15 cellular contexts compared by ENCODE assay signal in genomic region chr2:96152301-96153165, GRCh38. TPM values are rescaled to one million over a fixed set of nuclear protein-coding genes. Genes with fewer than 3 reads are reported as not detected.
A peak's percentile ranks its signal among the peaks of the same experiment; 100 is the strongest.
DNase-seq lines count a peak whose midpoint lies in the region; ATAC-seq and TF ChIP-seq lines count a peak whose summit lies in the region.
"Had no signal": no experiment of that assay in that cellular context is flagged by ENCODE, and none has a peak within 500 bp of the region (broad histone marks: within the 10 kb centered on the region; RNA-seq: fewer than 3 reads in every experiment).

No MANE protein-coding gene starts in this region.

- H4K20me1 ChIP-seq in OCI-LY7 (ENCODE audit: insufficient read depth, low read length) (no peaks in the 10 kb centered on the region), hepatocyte (ENCODE audit: insufficient read depth, poor library complexity, severe bottlenecking) (no peaks in the 10 kb centered on the region)

- BruUV-seq in OCI-LY7 (replicated peaks; lab: Mats Ljungman, UMichigan), result no TSS peak

- CTCF ChIA-PET in OCI-LY7 (lab: Charles Lee; ENCODE audit: unreplicated experiment), result no interaction called here

- no peak for ATAC-seq in activated naive CD8-positive, alpha-beta T cell treated with anti-CD3 and anti-CD28 coated beads, Interleukin-2, amount 10 ng/mL, durations not matched to agents 7 days and 5 days (ENCODE audit: low read depth)
- no peak for ATAC-seq in stimulated activated naive CD8-positive, alpha-beta T cell treated with anti-CD3 and anti-CD28 coated beads, Interleukin-15, amount 100 ng/mL, for 72 hours
- no peak for ATAC-seq in GM18867 (IDR thresholded peaks at IDR 0.05; ENCODE audit: unreplicated experiment)
- no peak for ATAC-seq in HG02884 (IDR thresholded peaks at IDR 0.05; ENCODE audit: unreplicated experiment)
- ATAC-seq: mucosa of descending colon had no signal

- H3K4me3 ChIP-seq in OCI-LY7 (ENCODE audit: low read depth, low read length, poor library complexity, severe bottlenecking), result no peak overlapping the region
- no peak overlapping the region for H3K4me3 ChIP-seq in hepatocyte
- H3K4me3 ChIP-seq: mucosa of descending colon had no signal

- no peaks in the 10 kb centered on the region for H3K27me3 ChIP-seq in hepatocyte
- H3K27me3 ChIP-seq: brain microvascular endothelial cell had no signal

- intact Hi-C loops in OCI-LY7 (cut with micrococcal nuclease; ENCODE audit: unreplicated experiment), result no loop called here

- H3K9me2 ChIP-seq in OCI-LY7 (ENCODE audit: insufficient read depth, low read length) (no peaks in the 10 kb centered on the region), hepatocyte (replicated peaks; ENCODE audit: insufficient read depth) (no peaks in the 10 kb centered on the region)

- peak overlapping the region; percentile 31; the same call in 1 of the 2 replicates for H2AFZ ChIP-seq in OCI-LY7 (ENCODE audit: low read length)
- no peak overlapping the region for H2AFZ ChIP-seq in hepatocyte

- H3K4me1 Mint-ChIP-seq in activated naive CD8-positive, alpha-beta T cell treated with anti-CD3 and anti-CD28 coated beads, Interleukin-2, amount 10 ng/mL, durations not matched to agents 7 days and 5 days, result peaks cover 58% of the 10 kb centered on the region
- H3K4me1 Mint-ChIP-seq in activated naive CD8-positive, alpha-beta T cell treated with anti-CD3 and anti-CD28 coated beads for 36 hours, result peaks cover 85% of the 10 kb centered on the region
- peaks cover 100% of the 10 kb centered on the region for H3K4me1 Mint-ChIP-seq in stimulated activated naive CD8-positive, alpha-beta T cell treated with anti-CD3 and anti-CD28 coated beads, Interleukin-15, amount 100 ng/mL, for 72 hours

- no peaks in the 10 kb centered on the region for H3K36me3 ChIP-seq in OCI-LY7 (ENCODE audit: insufficient read depth, low read length)
- no peaks in the 10 kb centered on the region for H3K36me3 ChIP-seq in hepatocyte (replicated peaks; ENCODE audit: insufficient read depth, low read depth)
- H3K36me3 ChIP-seq: brain microvascular endothelial cell had no signal

- H3K9me3 Mint-ChIP-seq in activated naive CD8-positive, alpha-beta T cell treated with anti-CD3 and anti-CD28 coated beads, Interleukin-2, amount 10 ng/mL, durations not matched to agents 7 days and 5 days, result no peaks in the 10 kb centered on the region
- no peaks in the 10 kb centered on the region for H3K9me3 Mint-ChIP-seq in activated naive CD8-positive, alpha-beta T cell treated with anti-CD3 and anti-CD28 coated beads for 36 hours
- no peaks in the 10 kb centered on the region for H3K9me3 Mint-ChIP-seq in stimulated activated naive CD8-positive, alpha-beta T cell treated with anti-CD3 and anti-CD28 coated beads, Interleukin-15, amount 100 ng/mL, for 72 hours

- 73% methylated on average over 10 of the region's 13 CpGs for WGBS in hepatocyte (ENCODE audit: low lambda C conversion rate, missing lambda C conversion rate)

- H3K4me1 ChIP-seq in OCI-LY7 (ENCODE audit: insufficient read depth, low read length, poor library complexity, severe bottlenecking), result peaks cover 92% of the 10 kb centered on the region
- H3K4me1 ChIP-seq in hepatocyte (ENCODE audit: insufficient read depth), result peaks cover 12% of the 10 kb centered on the region

- TF ChIP-seq CTCF in OCI-LY7 (conservative IDR thresholded peaks at IDR 0.05; ENCODE audit: low read length) (no peak), hepatocyte (IDR thresholded peaks at IDR 0.05; ENCODE audit: poor library complexity) (no peak)

- no peaks in the 10 kb centered on the region for H3K79me2 ChIP-seq in OCI-LY7 (ENCODE audit: insufficient read depth, low read depth, low read length)
- no peaks in the 10 kb centered on the region for H3K79me2 ChIP-seq in hepatocyte

- H3K4me2 ChIP-seq in OCI-LY7 (ENCODE audit: low read length), result peak overlapping the region; percentile 44
- H3K4me2 ChIP-seq in hepatocyte, result no peak overlapping the region

- H3K27ac Mint-ChIP-seq in activated naive CD8-positive, alpha-beta T cell treated with anti-CD3 and anti-CD28 coated beads, Interleukin-2, amount 10 ng/mL, durations not matched to agents 7 days and 5 days, result peak overlapping the region; percentile 54
- no peak overlapping the region for H3K27ac Mint-ChIP-seq in activated naive CD8-positive, alpha-beta T cell treated with anti-CD3 and anti-CD28 coated beads for 36 hours
- H3K27ac Mint-ChIP-seq in stimulated activated naive CD8-positive, alpha-beta T cell treated with anti-CD3 and anti-CD28 coated beads, Interleukin-15, amount 100 ng/mL, for 72 hours, result peak overlapping the region in 1 of 2 donors; percentile 9

- H3K27ac ChIP-seq in OCI-LY7 (ENCODE audit: low read depth, low read length, poor library complexity, severe bottlenecking) (peak overlapping the region; percentile 10), hepatocyte (no peak overlapping the region)
- H3K27ac ChIP-seq: brain microvascular endothelial cell had no signal

- no peaks in the 10 kb centered on the region for H3K36me3 Mint-ChIP-seq in activated naive CD8-positive, alpha-beta T cell treated with anti-CD3 and anti-CD28 coated beads, Interleukin-2, amount 10 ng/mL, durations not matched to agents 7 days and 5 days
- H3K36me3 Mint-ChIP-seq in activated naive CD8-positive, alpha-beta T cell treated with anti-CD3 and anti-CD28 coated beads for 36 hours, result no peaks in the 10 kb centered on the region

- peaks cover 6% of the 10 kb centered on the region for H3K27me3 Mint-ChIP-seq in activated naive CD8-positive, alpha-beta T cell treated with anti-CD3 and anti-CD28 coated beads, Interleukin-2, amount 10 ng/mL, durations not matched to agents 7 days and 5 days
- H3K27me3 Mint-ChIP-seq in activated naive CD8-positive, alpha-beta T cell treated with anti-CD3 and anti-CD28 coated beads for 36 hours, result no peaks in the 10 kb centered on the region
- H3K27me3 Mint-ChIP-seq in stimulated activated naive CD8-positive, alpha-beta T cell treated with anti-CD3 and anti-CD28 coated beads, Interleukin-15, amount 100 ng/mL, for 72 hours, result no peaks in the 10 kb centered on the region

- POLR2A ChIA-PET in activated naive CD8-positive, alpha-beta T cell treated with anti-CD3 and anti-CD28 coated beads, Interleukin-2, amount 10 ng/mL, durations not matched to agents 7 days and 5 days (lab: Charles Lee), result interaction anchor here (3.8 kb wide), 1 partner anchor 11 kb away, joined by 15 read pairs; no protein-coding TSS in a partner anchor
- POLR2A ChIA-PET in OCI-LY7 (lab: Charles Lee), result interaction anchor here (0.6 to 2.1 kb wide), 5 partner anchors 11 to 66 kb away, joined by 3 to 10 read pairs (median 4); partner anchors contain the start of gene STARD7

- H3K9me3 ChIP-seq in OCI-LY7 (ENCODE audit: low read length) (no peaks in the 10 kb centered on the region), hepatocyte (ENCODE audit: low read depth) (no peaks in the 10 kb centered on the region)
- H3K9me3 ChIP-seq: mucosa of descending colon had no signal

- H3K4me3 Mint-ChIP-seq in activated naive CD8-positive, alpha-beta T cell treated with anti-CD3 and anti-CD28 coated beads, Interleukin-2, amount 10 ng/mL, durations not matched to agents 7 days and 5 days, result no peak overlapping the region
- H3K4me3 Mint-ChIP-seq in activated naive CD8-positive, alpha-beta T cell treated with anti-CD3 and anti-CD28 coated beads for 36 hours, result no peak overlapping the region
- H3K4me3 Mint-ChIP-seq in stimulated activated naive CD8-positive, alpha-beta T cell treated with anti-CD3 and anti-CD28 coated beads, Interleukin-15, amount 100 ng/mL, for 72 hours, result peak overlapping the region in 1 of 2 donors; percentile 24

- DNase-seq in activated naive CD8-positive, alpha-beta T cell treated with anti-CD3 and anti-CD28 coated beads, Interleukin-2, amount 10 ng/mL, durations not matched to agents 7 days and 5 days, result no peak
- no peak for DNase-seq in activated naive CD8-positive, alpha-beta T cell treated with anti-CD3 and anti-CD28 coated beads for 36 hours
- DNase-seq in OCI-LY7 (ENCODE audit: low spot score) (peak; percentile 35), hepatocyte (ENCODE audit: low spot score) (peak; percentile 5), NCI-H446 treated with DMSO at 0.1 percent for 48 hours (lab: John Stamatoyannopoulos, UW) (no peak)
- peak; percentile 2 to 11 for DNase-seq in stimulated activated naive CD8-positive, alpha-beta T cell treated with anti-CD3 and anti-CD28 coated beads, Interleukin-15, amount 100 ng/mL, for 72 hours
- DNase-seq: brain microvascular endothelial cell, GDM1, NCI-H1417 treated with DMSO at 0.1 percent for 48 hours had no signal

RNA-seq across cellular contexts. Expression of gene DUSP2, which starts 7.3 kb away (rescaled TPM):
- total RNA-seq in activated naive CD8-positive, alpha-beta T cell treated with anti-CD3 and anti-CD28 coated beads, Interleukin-2, amount 10 ng/mL, durations not matched to agents 7 days and 5 days, result 10 to 100 TPM; 47.7 to 50.2 TPM
- total RNA-seq in activated naive CD8-positive, alpha-beta T cell treated with anti-CD3 and anti-CD28 coated beads for 36 hours, result 100 to 1,000 TPM; 274 to 279 TPM
- total RNA-seq in OCI-LY7 (2014; rRNA removed; shearing (Covaris generic)), result 94.7 and 110 TPM in 2 replicates
- total RNA-seq in OCI-LY7 (2022) (31.2 and 37.3 TPM in 2 replicates), hepatocyte (7.2 and 11.3 TPM in 2 replicates)
- polyA plus RNA-seq in hepatocyte, result 17.0 and 24.0 TPM in 2 replicates

RNA-seq across cellular contexts. Expression of gene ASTL, which starts 14.2 kb away (rescaled TPM):
- total RNA-seq in activated naive CD8-positive, alpha-beta T cell treated with anti-CD3 and anti-CD28 coated beads, Interleukin-2, amount 10 ng/mL, durations not matched to agents 7 days and 5 days, result 10 to 100 TPM; 12.2 to 14.7 TPM
- 10 to 100 TPM; 22.1 to 23.3 TPM for total RNA-seq in activated naive CD8-positive, alpha-beta T cell treated with anti-CD3 and anti-CD28 coated beads for 36 hours
- 0.46 TPM in 1 of 2 replicates, not detected in the other for total RNA-seq in OCI-LY7 (2014; rRNA removed; shearing (Covaris generic))
- total RNA-seq in OCI-LY7 (2022) (0.49 TPM in 1 of 2 replicates, not detected in the other), hepatocyte (not detected in 2 replicates)
- not detected in 2 replicates for polyA plus RNA-seq in hepatocyte
- total RNA-seq: epithelial cell of proximal tubule, mucosa of descending colon, skeletal muscle tissue, ureter had no signal

RNA-seq across cellular contexts. Expression of gene ADRA2B, which starts 36.2 kb away (rescaled TPM):
- under 1 TPM; 0.17 to 0.26 TPM for total RNA-seq in activated naive CD8-positive, alpha-beta T cell treated with anti-CD3 and anti-CD28 coated beads, Interleukin-2, amount 10 ng/mL, durations not matched to agents 7 days and 5 days
- under 1 TPM; 0.29 to 0.30 TPM for total RNA-seq in activated naive CD8-positive, alpha-beta T cell treated with anti-CD3 and anti-CD28 coated beads for 36 hours
- total RNA-seq in OCI-LY7 (2014; rRNA removed; shearing (Covaris generic)), result 0.06 TPM in 1 of 2 replicates, not detected in the other
- total RNA-seq in OCI-LY7 (2022), result 0.11 TPM in 1 of 2 replicates, not detected in the other
- total RNA-seq in hepatocyte, result 0.56 and 0.87 TPM in 2 replicates
- polyA plus RNA-seq in hepatocyte, result 0.66 TPM in 1 of 2 replicates, not detected in the other

RNA-seq across cellular contexts. Expression of gene STARD7, which starts 56.1 kb away (rescaled TPM):
- 100 to 1,000 TPM; 105 to 114 TPM for total RNA-seq in activated naive CD8-positive, alpha-beta T cell treated with anti-CD3 and anti-CD28 coated beads, Interleukin-2, amount 10 ng/mL, durations not matched to agents 7 days and 5 days
- total RNA-seq in activated naive CD8-positive, alpha-beta T cell treated with anti-CD3 and anti-CD28 coated beads for 36 hours, result 100 to 1,000 TPM; 229 to 231 TPM
- 208 and 239 TPM in 2 replicates for total RNA-seq in OCI-LY7 (2014; rRNA removed; shearing (Covaris generic))
- 186 and 206 TPM in 2 replicates for total RNA-seq in OCI-LY7 (2022)
- total RNA-seq in hepatocyte, result 119 and 138 TPM in 2 replicates
- polyA plus RNA-seq in hepatocyte, result 92.8 and 101 TPM in 2 replicates

Comparison
In these comparisons a context has a peak if more than half of its experiments do, and no peak if none do; other contexts are left out.
1. DNase-seq: peak in OCI-LY7 (single experiment), hepatocyte (single experiment) and stimulated activated naive CD8-positive, alpha-beta T cell treated with anti-CD3 and anti-CD28 coated beads, Interleukin-15, amount 100 ng/mL, for 72 hours (2 of 2); none in activated naive CD8-positive, alpha-beta T cell treated with anti-CD3 and anti-CD28 coated beads, Interleukin-2, amount 10 ng/mL, durations not matched to agents 7 days and 5 days (single experiment), activated naive CD8-positive, alpha-beta T cell treated with anti-CD3 and anti-CD28 coated beads for 36 hours (single experiment) and NCI-H446 treated with DMSO at 0.1 percent for 48 hours (single experiment).
2. RNA of gene ASTL, which starts 14.2 kb away (total RNA-seq): 22.1 to 23.3 TPM in activated naive CD8-positive, alpha-beta T cell treated with anti-CD3 and anti-CD28 coated beads for 36 hours and 12.2 to 14.7 TPM in activated naive CD8-positive, alpha-beta T cell treated with anti-CD3 and anti-CD28 coated beads, Interleukin-2, amount 10 ng/mL, durations not matched to agents 7 days and 5 days; 0.46 to 0.49 TPM in OCI-LY7 and not detected in hepatocyte; every median in the first group is over 4 times any median in the second.